ENCODE assay signal across 12 cellular contexts in the genomic region with DNA sequence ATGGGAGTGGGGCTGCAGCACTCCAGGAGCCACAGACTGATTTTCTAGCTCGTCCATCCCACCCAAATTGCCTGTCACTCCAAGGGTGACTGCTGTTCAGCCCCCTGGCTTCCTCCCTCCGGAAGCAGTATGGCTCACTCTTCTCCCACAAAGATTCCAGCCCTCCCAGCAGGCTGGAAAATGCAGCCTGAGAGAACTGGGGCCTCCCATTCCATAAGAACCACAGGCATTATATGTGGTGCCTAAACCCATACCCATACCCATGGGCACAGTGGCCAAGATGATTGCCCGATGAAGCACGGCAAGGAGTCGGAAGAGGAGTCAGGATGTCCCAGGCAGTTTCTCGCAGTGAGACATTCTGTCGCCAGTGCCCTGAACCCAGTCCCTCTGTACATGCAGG. TPM values are rescaled to one million over a fixed set of nuclear protein-coding genes. Genes with fewer than 3 reads are reported as not detected.
"Had no signal": no experiment of that assay in that cellular context is flagged by ENCODE, and none has a peak within 500 bp of the region (broad histone marks: within the 10 kb centered on the region; RNA-seq: fewer than 3 reads in every experiment).

No MANE protein-coding gene starts in this region.

- H3K9me3 ChIP-seq: esophagus muscularis mucosa, gastroesophageal sphincter, tibial nerve, uterus had no signal

- DNase-seq: activated naive CD4-positive, alpha-beta T cell treated with anti-CD3 and anti-CD28 coated beads for 36 hours; activated T-cell treated with anti-CD3 and anti-CD28 coated beads, Interleukin-2, amount 50 U/mL, for 4 hours; anterior cingulate cortex; effector memory CD4-positive, alpha-beta T cell; left cardiac atrium; stimulated activated CD4-positive, alpha-beta T cell treated with anti-CD3 and anti-CD28 coated beads, Interleukin-4, amount 100 ng/mL, for 4 hours; T-helper 9 cell; uterus had no signal

- H3K36me3 ChIP-seq: uterus had no signal

- H3K27ac ChIP-seq: esophagus muscularis mucosa, gastroesophageal sphincter, uterus had no signal

- H3K27me3 ChIP-seq: esophagus muscularis mucosa, gastroesophageal sphincter, tibial nerve, uterus had no signal

- H3K4me1 ChIP-seq: esophagus muscularis mucosa, gastroesophageal sphincter, uterus had no signal

- H3K4me3 ChIP-seq: esophagus muscularis mucosa, gastroesophageal sphincter, tibial nerve, uterus had no signal

RNA-seq across cellular contexts. Expression of gene VILL, which starts 6.0 kb away (rescaled TPM):
- polyA plus RNA-seq: neural cell had no signal
